Comparison of ENCODE assay signal across 8 cellular contexts in genomic region chr3:37243811-37244748, GRCh38. TPM values are rescaled to one million over a fixed set of nuclear protein-coding genes. Genes with fewer than 3 reads are reported as not detected.
A peak's percentile ranks its signal among the peaks of the same experiment; 100 is the strongest.
DNase-seq lines count a peak whose midpoint lies in the region; ATAC-seq and TF ChIP-seq lines count a peak whose summit lies in the region.

No MANE protein-coding gene starts in this region.

- no peaks in the 10 kb centered on the region for H3K36me3 ChIP-seq in BJ (ENCODE audit: control insufficient read depth, insufficient read depth, low read length)
- no peaks in the 10 kb centered on the region for H3K36me3 ChIP-seq in effector memory CD4-positive, alpha-beta T cell (ENCODE audit: control insufficient read depth, insufficient read depth, low read length)
- no peaks in the 10 kb centered on the region for H3K36me3 ChIP-seq in lung (ENCODE audit: control insufficient read depth in 2 of 2, insufficient read depth in 2 of 2, low read length in 2 of 2)

- TF ChIP-seq CTCF in BJ (IDR thresholded peaks at IDR 0.05; ENCODE audit: insufficient read depth, low read depth, low read length): no peak
- TF ChIP-seq CTCF in lung (IDR thresholded peaks at IDR 0.05; ENCODE audit: control extremely low read depth, extremely low read depth): no peak

- DNase-seq in BJ (ENCODE audit: low read depth): peak; percentile 44
- peak; percentile 66 for DNase-seq in LHCN-M2 (ENCODE audit: low read depth)
- peak; percentile 57 to 66 for DNase-seq in activated CD4-positive, alpha-beta T cell treated with anti-CD3 and anti-CD28 coated beads, Interleukin-2, amount 50 U/mL, for 48 hours
- peak; percentile 9 to 12 (median 10) for DNase-seq in effector memory CD4-positive, alpha-beta T cell
- DNase-seq in lung (ENCODE audit: low spot score): peak; percentile 79
- peak; percentile 13 for DNase-seq in stimulated activated CD8-positive, alpha-beta memory T cell treated with anti-CD3 and anti-CD28 coated beads, Interleukin-15, amount 100 ng/mL, for 24 hours (ENCODE audit: low read depth)

- no peaks in the 10 kb centered on the region for H3K9me3 ChIP-seq in effector memory CD4-positive, alpha-beta T cell (ENCODE audit: control insufficient read depth, low read length)
- H3K9me3 ChIP-seq in lung (ENCODE audit: control insufficient read depth in 2 of 2, insufficient read depth in 1 of 2, low read length in 1 of 2): no peaks in the 10 kb centered on the region

- CTCF ChIA-PET in BJ (lab: Yijun Ruan, JAX): interaction anchor here (1.0 to 1.2 kb wide), 2 partner anchors 9 to 64 kb away, joined by 3 read pairs; no protein-coding TSS in a partner anchor

- 4 to 6% methylated on average over 36 of the region's 36 CpGs for WGBS in lung, 2 donors

- H3K4me3 ChIP-seq in BJ (ENCODE audit: low read depth, low read length) (peak overlapping the region; percentile 92), lung (peak overlapping the region; percentile 94)
- H3K4me3 ChIP-seq in effector memory CD4-positive, alpha-beta T cell (ENCODE audit: insufficient read depth, low read depth, low read length, poor library complexity, severe bottlenecking): peak overlapping the region; percentile 95

- H3K27me3 ChIP-seq in BJ (ENCODE audit: control insufficient read depth, insufficient read depth, low read length) (no peaks in the 10 kb centered on the region), lung (ENCODE audit: control insufficient read depth, insufficient read depth) (no peaks in the 10 kb centered on the region)
- no peaks in the 10 kb centered on the region for H3K27me3 ChIP-seq in effector memory CD4-positive, alpha-beta T cell (replicated peaks; ENCODE audit: control insufficient read depth, insufficient read depth, low read length, poor library complexity, severe bottlenecking)

- peak overlapping the region; percentile 89 for H3K27ac ChIP-seq in effector memory CD4-positive, alpha-beta T cell (ENCODE audit: insufficient read depth, low read length, poor library complexity, severe bottlenecking)
- peak overlapping the region; percentile 96 to 97 for H3K27ac ChIP-seq in lung (ENCODE audit: low read depth in 1 of 2, low read length in 1 of 2)

- POLR2A ChIA-PET in BJ (lab: Charles Lee): no interaction called here

- ATAC-seq in GM19395 (IDR thresholded peaks at IDR 0.05; ENCODE audit: unreplicated experiment) (peak; percentile 42), lung (ENCODE audit: insufficient read depth, low FRiP score) (peak; percentile 70), GM21390 (IDR thresholded peaks at IDR 0.05; ENCODE audit: unreplicated experiment) (no peak)

- peaks cover 37% of the 10 kb centered on the region for H3K4me1 ChIP-seq in effector memory CD4-positive, alpha-beta T cell (ENCODE audit: control insufficient read depth, insufficient read depth, low read length, poor library complexity, severe bottlenecking)
- peaks cover 8 to 36% of the 10 kb centered on the region in 2 donors for H3K4me1 ChIP-seq in lung (ENCODE audit: control insufficient read depth in 2 of 2, insufficient read depth in 2 of 2, low read length in 2 of 2)

RNA-seq across cellular contexts. Expression of gene GOLGA4, which starts 1.0 kb away (rescaled TPM):
- polyA plus RNA-seq in BJ (2011; rRNA removed) (16.9 and 25.4 TPM in 2 replicates), lung (10 to 100 TPM; 23.4 to 25.8 TPM)
- polyA minus RNA-seq in BJ (2011; rRNA and poly(A)+ RNA removed): 25.9 and 29.4 TPM in 2 replicates
- total RNA-seq in LHCN-M2 (2014; rRNA removed) (45.5 and 69.5 TPM in 2 replicates), lung (100 to 1,000 TPM in 1 of 2 donors, 10 to 100 TPM in 1; 85.8 to 130 TPM)
- 15.8 TPM for polyA plus RNA-seq in LHCN-M2 (2012)

Comparison
In these comparisons a context has a peak if more than half of its experiments do, and no peak if none do; other contexts are left out.
1. DNase-seq: peak in every context shown above with its lines; median percentile 79 in lung; 66 in LHCN-M2; 62 in activated CD4-positive, alpha-beta T cell treated with anti-CD3 and anti-CD28 coated beads, Interleukin-2, amount 50 U/mL, for 48 hours; 44 in BJ; 13 in stimulated activated CD8-positive, alpha-beta memory T cell treated with anti-CD3 and anti-CD28 coated beads, Interleukin-15, amount 100 ng/mL, for 24 hours; 10 in effector memory CD4-positive, alpha-beta T cell.